ENCODE assay signal across 17 cellular contexts in genomic region chr12:47770086-47770726, GRCh38. TPM values are rescaled to one million over a fixed set of nuclear protein-coding genes. Genes with fewer than 3 reads are reported as not detected.
DNase-seq lines count a peak whose midpoint lies in the region; ATAC-seq, FAIRE-seq and TF ChIP-seq lines count a peak whose summit lies in the region.
"Had no signal": no experiment of that assay in that cellular context is flagged by ENCODE, and none has a peak within 500 bp of the region (broad histone marks: within the 10 kb centered on the region; RNA-seq: fewer than 3 reads in every experiment).

No MANE protein-coding gene starts in this region.

- no peak overlapping the region for H3K4me3 Mint-ChIP-seq in WTC11
- no peak overlapping the region for H3K4me3 Mint-ChIP-seq in activated T-helper 1 cell treated with anti-CD3 and anti-CD28 coated beads, Interleukin-12 subunit alpha, Interleukin-12 subunit beta, Interleukin-2, Interleukin-4 antibody, amounts not matched to agents 30 ng/mL and 10 ng/mL and 1 ng/mL, durations not matched to agents 14 hours and 24 hours and 36 hours
- H3K4me3 Mint-ChIP-seq in activated CD4-positive, alpha-beta T cell treated with anti-CD3 and anti-CD28 coated beads for 36 hours: no peak overlapping the region

- no peak for TF ChIP-seq RAD21 in A549 (conservative IDR thresholded peaks at IDR 0.05 in 1 of 2, IDR thresholded peaks at IDR 0.05 in 1 of 2)
- no peak for TF ChIP-seq RAD21 in Ishikawa (IDR thresholded peaks at IDR 0.05; ENCODE audit: low read depth)

- H3K4me3 ChIP-seq in A549: no peak overlapping the region
- H3K4me3 ChIP-seq in keratinocyte (ENCODE audit: control insufficient read depth in 2 of 3, extremely low read depth in 1 of 3, insufficient read depth in 2 of 3, low read depth in 1 of 3, low read length in 3 of 3): no peak overlapping the region
- no peak overlapping the region for H3K4me3 ChIP-seq in mucosa of descending colon
- H3K4me3 ChIP-seq: transverse colon had no signal

- FAIRE-seq in A549 (lab: Jason Lieb, UNC) (no peak), keratinocyte (lab: Jason Lieb, UNC) (no peak)
- FAIRE-seq: D721Med had no signal

- TF ChIP-seq CTCF in A549 (IDR thresholded peaks at IDR 0.05) (no peak), WTC11 (IDR thresholded peaks at IDR 0.05) (no peak), keratinocyte (optimal IDR thresholded peaks at IDR 0.05 in 1 of 3, IDR thresholded peaks at IDR 0.05 in 1 of 3, conservative IDR thresholded peaks at IDR 0.05 in 1 of 3; ENCODE audit: extremely low read depth in 1 of 3, insufficient read depth in 2 of 3, low read length in 3 of 3) (no peak), mucosa of descending colon (IDR thresholded peaks at IDR 0.05) (no peak)

- no peak overlapping the region for H3K9ac ChIP-seq in keratinocyte (ENCODE audit: control insufficient read depth, extremely low read depth, insufficient read depth, low read length)

- CTCF ChIA-PET in A549 (lab: Yijun Ruan, JAX): interaction anchor here (1.3 to 59.0 kb wide), 8 partner anchors 9 to 118 kb away, joined by 3 to 1532 read pairs (median 62); partner anchors contain the start of genes ENDOU, RAPGEF3 and RPAP3
- CTCF ChIA-PET in WTC11 (lab: Charles Lee): interaction anchor here (0.5 to 19.3 kb wide), 6 partner anchors 8 to 68 kb away, joined by 4 to 735 read pairs (median 110); partner anchors contain the start of gene RAPGEF3
- CTCF ChIA-PET in activated CD4-positive, alpha-beta T cell treated with anti-CD3 and anti-CD28 coated beads for 36 hours (lab: Charles Lee): interaction anchor here (0.7 to 18.7 kb wide), 9 partner anchors 9 to 135 kb away, joined by 3 to 449 read pairs (median 23); partner anchors contain the start of genes ENDOU, RAPGEF3, RPAP3 and VDR

- H3K9me3 Mint-ChIP-seq in WTC11: no peaks in the 10 kb centered on the region
- H3K9me3 Mint-ChIP-seq in activated T-helper 1 cell treated with anti-CD3 and anti-CD28 coated beads, Interleukin-12 subunit alpha, Interleukin-12 subunit beta, Interleukin-2, Interleukin-4 antibody, amounts not matched to agents 30 ng/mL and 10 ng/mL and 1 ng/mL, durations not matched to agents 14 hours and 24 hours and 36 hours: no peaks in the 10 kb centered on the region
- no peaks in the 10 kb centered on the region for H3K9me3 Mint-ChIP-seq in activated CD4-positive, alpha-beta T cell treated with anti-CD3 and anti-CD28 coated beads for 36 hours (ENCODE audit: low read depth)
- H3K9me3 Mint-ChIP-seq: brain had no signal

- POLR2A ChIA-PET in A549 (lab: Yijun Ruan, JAX): interaction anchor here (2.4 kb wide), 1 partner anchor 64 kb away, joined by 7 read pairs; the partner anchor contains the start of gene RPAP3
- POLR2A ChIA-PET in WTC11 (lab: Charles Lee): no interaction called here
- POLR2A ChIA-PET in activated CD4-positive, alpha-beta T cell treated with anti-CD3 and anti-CD28 coated beads for 36 hours (lab: Charles Lee): interaction anchor here (0.7 kb wide), 1 partner anchor 9 kb away, joined by 3 read pairs; no protein-coding TSS in a partner anchor

- peaks cover 12% of the 10 kb centered on the region for H3K79me2 ChIP-seq in keratinocyte (ENCODE audit: control insufficient read depth, insufficient read depth, low read length)

- peaks cover 25% of the 10 kb centered on the region for H3K4me1 Mint-ChIP-seq in WTC11
- peaks cover 16% of the 10 kb centered on the region for H3K4me1 Mint-ChIP-seq in activated T-helper 1 cell treated with anti-CD3 and anti-CD28 coated beads, Interleukin-12 subunit alpha, Interleukin-12 subunit beta, Interleukin-2, Interleukin-4 antibody, amounts not matched to agents 30 ng/mL and 10 ng/mL and 1 ng/mL, durations not matched to agents 14 hours and 24 hours and 36 hours (ENCODE audit: low read depth)
- H3K4me1 Mint-ChIP-seq in activated CD4-positive, alpha-beta T cell treated with anti-CD3 and anti-CD28 coated beads for 36 hours: peaks cover 16% of the 10 kb centered on the region

- no peak overlapping the region for H2AFZ ChIP-seq in keratinocyte (ENCODE audit: control insufficient read depth, low read length)

- TF ChIP-seq POLR2A in A549 (IDR thresholded peaks at IDR 0.05; ENCODE audit: low read length): no peak

- H3K9me1 ChIP-seq in keratinocyte (ENCODE audit: control insufficient read depth, extremely low read depth, insufficient read depth, low read length): no peaks in the 10 kb centered on the region

- peaks cover 20% of the 10 kb centered on the region for H3K27me3 Mint-ChIP-seq in WTC11 (ENCODE audit: low read depth)
- peaks cover 7% of the 10 kb centered on the region for H3K27me3 Mint-ChIP-seq in activated T-helper 1 cell treated with anti-CD3 and anti-CD28 coated beads, Interleukin-12 subunit alpha, Interleukin-12 subunit beta, Interleukin-2, Interleukin-4 antibody, amounts not matched to agents 30 ng/mL and 10 ng/mL and 1 ng/mL, durations not matched to agents 14 hours and 24 hours and 36 hours (ENCODE audit: insufficient read depth)
- H3K27me3 Mint-ChIP-seq in activated CD4-positive, alpha-beta T cell treated with anti-CD3 and anti-CD28 coated beads for 36 hours: peaks cover 4% of the 10 kb centered on the region

- peak overlapping the region; percentile 39; the same call in 2 of the 3 replicates for H3K4me2 ChIP-seq in A549
- H3K4me2 ChIP-seq in keratinocyte (ENCODE audit: control insufficient read depth, extremely low read depth, insufficient read depth, low read depth, low read length): peak overlapping the region; percentile 29

- WGBS in A549 (ENCODE audit: missing lambda C conversion rate): 90% methylated on average over 3 of the region's 3 CpGs

- TF ChIP-seq EP300 in A549 (IDR thresholded peaks at IDR 0.05): no peak
- TF ChIP-seq EP300 in Ishikawa (IDR thresholded peaks at IDR 0.05; ENCODE audit: borderline replicate concordance): no peak

- H3K4me1 ChIP-seq in A549: peaks cover 58% of the 10 kb centered on the region
- peaks cover 62% of the 10 kb centered on the region for H3K4me1 ChIP-seq in keratinocyte (ENCODE audit: control insufficient read depth, extremely low read depth, insufficient read depth, low read length)
- H3K4me1 ChIP-seq in mucosa of descending colon (ENCODE audit: low read depth): peaks cover 4% of the 10 kb centered on the region

- H3K27me3 ChIP-seq in keratinocyte (ENCODE audit: control insufficient read depth, extremely low read depth, insufficient read depth, low read length): no peaks in the 10 kb centered on the region
- H3K27me3 ChIP-seq: transverse colon had no signal

- peaks cover 0 to 2% of the 10 kb centered on the region in 2 experiments for H3K36me3 ChIP-seq in keratinocyte (ENCODE audit: control insufficient read depth in 2 of 2, extremely low read depth in 1 of 2, insufficient read depth in 2 of 2, low read length in 2 of 2)
- no peaks in the 10 kb centered on the region for H3K36me3 ChIP-seq in mucosa of descending colon (ENCODE audit: low read depth)
- H3K36me3 ChIP-seq: transverse colon had no signal

- no peak overlapping the region for H3K27ac Mint-ChIP-seq in WTC11
- no peak overlapping the region for H3K27ac Mint-ChIP-seq in activated T-helper 1 cell treated with anti-CD3 and anti-CD28 coated beads, Interleukin-12 subunit alpha, Interleukin-12 subunit beta, Interleukin-2, Interleukin-4 antibody, amounts not matched to agents 30 ng/mL and 10 ng/mL and 1 ng/mL, durations not matched to agents 14 hours and 24 hours and 36 hours
- H3K27ac Mint-ChIP-seq in activated CD4-positive, alpha-beta T cell treated with anti-CD3 and anti-CD28 coated beads for 36 hours: no peak overlapping the region
- H3K27ac Mint-ChIP-seq: brain had no signal

- dilution Hi-C loops in keratinocyte (cut with MboI; ENCODE audit: extremely low pct_ligation_motif_present, low sequenced_read_pairs): no loop called here

- H4K20me1 ChIP-seq in keratinocyte (ENCODE audit: control insufficient read depth, extremely low read depth, insufficient read depth, low read length): no peaks in the 10 kb centered on the region

- DNase-seq in A549 (ENCODE audit: low read depth in 1 of 2, low spot score in 1 of 2) (no peak), WTC11 (ENCODE audit: low spot score) (no peak), keratinocyte (ENCODE audit: low read depth, low spot score) (no peak), mucosa of descending colon (no peak)
- DNase-seq in activated T-helper 1 cell treated with anti-CD3 and anti-CD28 coated beads, Interleukin-12 subunit alpha, Interleukin-12 subunit beta, Interleukin-2, Interleukin-4 antibody, amounts not matched to agents 30 ng/mL and 10 ng/mL and 1 ng/mL, durations not matched to agents 14 hours and 24 hours and 36 hours (ENCODE audit: low spot score): no peak
- no peak for DNase-seq in activated CD4-positive, alpha-beta T cell treated with anti-CD3 and anti-CD28 coated beads for 36 hours
- DNase-seq: activated CD4-positive, alpha-beta T cell treated with anti-CD3 and anti-CD28 coated beads, Interleukin-2, amount 50 U/mL, for 48 hours; NCI-H1930; NK-92 treated with Interleukin-12 subunit alpha and Interleukin-12 subunit beta, amount 100 ng/mL, for 24 hours; nucleus accumbens; stimulated activated CD4-positive, alpha-beta T cell treated with anti-CD3 and anti-CD28 coated beads, Interleukin-12 subunit alpha, Interleukin-12 subunit beta, amount 100 ng/mL, for 4 hours; transverse colon had no signal

- no peaks in the 10 kb centered on the region for H3K36me3 Mint-ChIP-seq in WTC11
- no peaks in the 10 kb centered on the region for H3K36me3 Mint-ChIP-seq in activated T-helper 1 cell treated with anti-CD3 and anti-CD28 coated beads, Interleukin-12 subunit alpha, Interleukin-12 subunit beta, Interleukin-2, Interleukin-4 antibody, amounts not matched to agents 30 ng/mL and 10 ng/mL and 1 ng/mL, durations not matched to agents 14 hours and 24 hours and 36 hours (ENCODE audit: low read depth)
- no peaks in the 10 kb centered on the region for H3K36me3 Mint-ChIP-seq in activated CD4-positive, alpha-beta T cell treated with anti-CD3 and anti-CD28 coated beads for 36 hours (ENCODE audit: low read depth)
- H3K36me3 Mint-ChIP-seq: brain had no signal

- no peaks in the 10 kb centered on the region for H3K9me3 ChIP-seq in A549
- no peaks in the 10 kb centered on the region for H3K9me3 ChIP-seq in keratinocyte (ENCODE audit: control insufficient read depth, low read depth, low read length)
- H3K9me3 ChIP-seq in mucosa of descending colon: no peaks in the 10 kb centered on the region
- H3K9me3 ChIP-seq: transverse colon had no signal

- peak overlapping the region; percentile 17 to 71; a peak in 4 of 6 replicates for H3K27ac ChIP-seq in A549
- no peak overlapping the region for H3K27ac ChIP-seq in keratinocyte (ENCODE audit: control insufficient read depth, insufficient read depth, low read length)
- H3K27ac ChIP-seq: transverse colon had no signal

- intact Hi-C loops in activated T-helper 1 cell treated with anti-CD3 and anti-CD28 coated beads, Interleukin-12 subunit alpha, Interleukin-12 subunit beta, Interleukin-2, Interleukin-4 antibody, amounts not matched to agents 30 ng/mL and 10 ng/mL and 1 ng/mL, durations not matched to agents 14 hours and 24 hours and 36 hours (cut with micrococcal nuclease): no loop called here
- intact Hi-C loops in mucosa of descending colon (cut with DNase I, micrococcal nuclease): loop anchor here (10.0 kb wide), 2 partner anchors 45 to 65 kb away; partner anchors contain the start of gene ENDOU (in 1 of the 2)
- intact Hi-C loops in activated CD4-positive, alpha-beta T cell treated with anti-CD3 and anti-CD28 coated beads for 36 hours (cut with DNase I, micrococcal nuclease): loop anchor here in 1 of 2 experiments (10.0 kb wide), 1 partner anchor 735 kb away; no protein-coding TSS in a partner anchor

- no peak for ATAC-seq in A549
- no peak for ATAC-seq in WTC11
- ATAC-seq in mucosa of descending colon: no peak
- ATAC-seq in HG03135 (IDR thresholded peaks at IDR 0.05; ENCODE audit: unreplicated experiment): no peak
- ATAC-seq in activated CD4-positive, alpha-beta T cell treated with anti-CD3 and anti-CD28 coated beads for 36 hours: no peak

RNA-seq across cellular contexts. Expression of gene SLC48A1, which starts 2.8 kb away (rescaled TPM):
- polyA plus RNA-seq in A549 (2011; rRNA removed) (25.1 and 27.3 TPM in 2 replicates), A549 (2017; fragmentation: RNase III; extraction: RNeasy Plus Mini Kit Qiagen cat#74134 plus additional on column Dnase treatment) (32.6 to 35.2 TPM (median 33.3 TPM) in 3 replicates), keratinocyte (7.8 to 15.3 TPM (median 8.1 TPM) in 3 replicates)
- polyA plus RNA-seq in A549 (2012; cell fraction: cytosol; rRNA removed): 27.5 and 39.0 TPM in 2 replicates
- polyA plus RNA-seq in A549 (2012; cell fraction: nucleus; rRNA removed): 43.0 and 43.8 TPM in 2 replicates
- polyA minus RNA-seq in A549 (2011; rRNA and poly(A)+ RNA removed): 37.7 and 42.9 TPM in 2 replicates
- total RNA-seq in WTC11 (2021) (13.5 to 16.8 TPM (median 13.8 TPM) in 3 replicates), mucosa of descending colon (10 to 100 TPM; 17.2 to 35.4 (median 19.1) TPM)
- 1.5 TPM for polyA plus RNA-seq in keratinocyte (2011; ENCODE audit: low read depth)
- polyA plus RNA-seq in keratinocyte (2011; cell fraction: cytosol; rRNA removed): 10.8 and 12.2 TPM in 2 replicates
- 14.4 and 18.3 TPM in 2 replicates for polyA plus RNA-seq in keratinocyte (2011; cell fraction: nucleus; rRNA removed)
- polyA plus RNA-seq in keratinocyte (2012; ENCODE audit: low replicate concordance): 11.7 and 13.6 TPM in 2 replicates
- polyA minus RNA-seq in keratinocyte: 12.8 to 29.3 TPM (median 16.5 TPM) in 3 replicates
- polyA minus RNA-seq in keratinocyte (2011; cell fraction: cytosol; rRNA and poly(A)+ RNA removed): 16.5 TPM
- polyA minus RNA-seq in keratinocyte (2011; cell fraction: nucleus; rRNA and poly(A)+ RNA removed): 5.4 and 5.8 TPM in 2 replicates
- total RNA-seq in activated T-helper 1 cell treated with anti-CD3 and anti-CD28 coated beads, Interleukin-12 subunit alpha, Interleukin-12 subunit beta, Interleukin-2, Interleukin-4 antibody, amounts not matched to agents 30 ng/mL and 10 ng/mL and 1 ng/mL, durations not matched to agents 14 hours and 24 hours and 36 hours: 12.7 TPM in 2 replicates
- 1 to 10 TPM; 5.9 to 8.5 TPM for total RNA-seq in activated CD4-positive, alpha-beta T cell treated with anti-CD3 and anti-CD28 coated beads for 36 hours

RNA-seq across cellular contexts. Expression of gene RAPGEF3, which starts 11.5 kb away (rescaled TPM):
- polyA plus RNA-seq in A549 (2011; rRNA removed) (0.70 and 0.75 TPM in 2 replicates), A549 (2017; fragmentation: RNase III; extraction: RNeasy Plus Mini Kit Qiagen cat#74134 plus additional on column Dnase treatment) (0.69 to 0.89 TPM (median 0.88 TPM) in 3 replicates), keratinocyte (4.1 to 5.7 TPM (median 5.1 TPM) in 3 replicates)
- polyA plus RNA-seq in A549 (2012; cell fraction: cytosol; rRNA removed): 0.69 and 0.70 TPM in 2 replicates
- 2.3 and 2.9 TPM in 2 replicates for polyA plus RNA-seq in A549 (2012; cell fraction: nucleus; rRNA removed)
- 1.8 and 2.2 TPM in 2 replicates for polyA minus RNA-seq in A549 (2011; rRNA and poly(A)+ RNA removed)
- total RNA-seq in WTC11 (2021) (9.0 to 13.3 TPM (median 9.7 TPM) in 3 replicates), mucosa of descending colon (10 to 100 TPM in 2 of 3 donors, 1 to 10 TPM in 1; 9.5 to 15.6 (median 11.4) TPM)
- polyA plus RNA-seq in keratinocyte (2011; ENCODE audit: low read depth): 2.2 TPM
- 1.8 and 2.7 TPM in 2 replicates for polyA plus RNA-seq in keratinocyte (2011; cell fraction: cytosol; rRNA removed)
- 13.1 and 17.2 TPM in 2 replicates for polyA plus RNA-seq in keratinocyte (2011; cell fraction: nucleus; rRNA removed)
- polyA plus RNA-seq in keratinocyte (2012; ENCODE audit: low replicate concordance): 1.9 and 6.5 TPM in 2 replicates
- polyA minus RNA-seq in keratinocyte: 5.5 to 25.3 TPM (median 5.9 TPM) in 3 replicates
- polyA minus RNA-seq in keratinocyte (2011; cell fraction: cytosol; rRNA and poly(A)+ RNA removed): 8.1 TPM
- polyA minus RNA-seq in keratinocyte (2011; cell fraction: nucleus; rRNA and poly(A)+ RNA removed): 5.7 and 7.1 TPM in 2 replicates
- 4.7 and 6.5 TPM in 2 replicates for total RNA-seq in activated T-helper 1 cell treated with anti-CD3 and anti-CD28 coated beads, Interleukin-12 subunit alpha, Interleukin-12 subunit beta, Interleukin-2, Interleukin-4 antibody, amounts not matched to agents 30 ng/mL and 10 ng/mL and 1 ng/mL, durations not matched to agents 14 hours and 24 hours and 36 hours
- under 1 TPM; 0.43 to 0.83 TPM for total RNA-seq in activated CD4-positive, alpha-beta T cell treated with anti-CD3 and anti-CD28 coated beads for 36 hours

RNA-seq across cellular contexts. Expression of gene ENDOU, which starts 44.9 kb away (rescaled TPM):
- polyA plus RNA-seq in A549 (2011; rRNA removed) (not detected in 2 replicates), A549 (2017; fragmentation: RNase III; extraction: RNeasy Plus Mini Kit Qiagen cat#74134 plus additional on column Dnase treatment) (not detected in 3 replicates), keratinocyte (0.28 to 0.35 TPM (median 0.33 TPM) in 3 replicates)
- not detected in 2 replicates for polyA plus RNA-seq in A549 (2012; cell fraction: cytosol; rRNA removed)
- polyA plus RNA-seq in A549 (2012; cell fraction: nucleus; rRNA removed): 0.04 TPM in 1 of 2 replicates, not detected in the other
- polyA minus RNA-seq in A549 (2011; rRNA and poly(A)+ RNA removed): not detected in 2 replicates
- total RNA-seq in WTC11 (2021) (not detected in 3 replicates), mucosa of descending colon (under 1 TPM in 2 of 3 donors, not detected in 1; 0.19 to 0.31 TPM)
- not detected for polyA plus RNA-seq in keratinocyte (2011; ENCODE audit: low read depth)
- polyA plus RNA-seq in keratinocyte (2011; cell fraction: cytosol; rRNA removed): 0.04 TPM in 2 replicates
- polyA plus RNA-seq in keratinocyte (2011; cell fraction: nucleus; rRNA removed): 0.83 and 0.99 TPM in 2 replicates
- 0.13 and 0.24 TPM in 2 replicates for polyA plus RNA-seq in keratinocyte (2012; ENCODE audit: low replicate concordance)
- polyA minus RNA-seq in keratinocyte: 0.23 to 0.61 TPM in 2 of 3 replicates, not detected in the other
- not detected for polyA minus RNA-seq in keratinocyte (2011; cell fraction: cytosol; rRNA and poly(A)+ RNA removed)
- polyA minus RNA-seq in keratinocyte (2011; cell fraction: nucleus; rRNA and poly(A)+ RNA removed): 0.47 and 1.1 TPM in 2 replicates
- not detected in 2 replicates for total RNA-seq in activated T-helper 1 cell treated with anti-CD3 and anti-CD28 coated beads, Interleukin-12 subunit alpha, Interleukin-12 subunit beta, Interleukin-2, Interleukin-4 antibody, amounts not matched to agents 30 ng/mL and 10 ng/mL and 1 ng/mL, durations not matched to agents 14 hours and 24 hours and 36 hours
- total RNA-seq in activated CD4-positive, alpha-beta T cell treated with anti-CD3 and anti-CD28 coated beads for 36 hours: not detected
- total RNA-seq: T-helper 2 cell treated with Interferon-gamma antibody and Interleukin-4, amounts not matched to agents 100 ng/mL and 5 ng/mL, for 36 hours had no signal

RNA-seq across cellular contexts. Expression of gene HDAC7, which starts 49.5 kb away (rescaled TPM):
- polyA plus RNA-seq in A549 (2011; rRNA removed): 17.2 and 20.8 TPM in 2 replicates
- 42.9 and 56.8 TPM in 2 replicates for polyA plus RNA-seq in A549 (2012; cell fraction: cytosol; rRNA removed)
- polyA plus RNA-seq in A549 (2012; cell fraction: nucleus; rRNA removed): 170 and 171 TPM in 2 replicates
- 34.1 to 38.9 TPM (median 36.0 TPM) in 3 replicates for polyA plus RNA-seq in A549 (2017; fragmentation: RNase III; extraction: RNeasy Plus Mini Kit Qiagen cat#74134 plus additional on column Dnase treatment)
- 20.2 and 26.1 TPM in 2 replicates for polyA minus RNA-seq in A549 (2011; rRNA and poly(A)+ RNA removed)
- total RNA-seq in WTC11 (2021): 89.9 to 111 TPM (median 94.7 TPM) in 3 replicates
- polyA plus RNA-seq in keratinocyte: 15.8 to 32.4 TPM (median 17.0 TPM) in 3 replicates
- polyA plus RNA-seq in keratinocyte (2011; ENCODE audit: low read depth): 27.9 TPM
- polyA plus RNA-seq in keratinocyte (2011; cell fraction: cytosol; rRNA removed): 13.0 and 21.8 TPM in 2 replicates
- polyA plus RNA-seq in keratinocyte (2011; cell fraction: nucleus; rRNA removed): 67.6 and 79.0 TPM in 2 replicates
- 24.3 and 37.1 TPM in 2 replicates for polyA plus RNA-seq in keratinocyte (2012; ENCODE audit: low replicate concordance)
- 13.7 to 55.7 TPM (median 18.8 TPM) in 3 replicates for polyA minus RNA-seq in keratinocyte
- 32.6 TPM for polyA minus RNA-seq in keratinocyte (2011; cell fraction: cytosol; rRNA and poly(A)+ RNA removed)
- 23.3 and 24.6 TPM in 2 replicates for polyA minus RNA-seq in keratinocyte (2011; cell fraction: nucleus; rRNA and poly(A)+ RNA removed)
- 453 and 466 TPM in 2 replicates for total RNA-seq in activated T-helper 1 cell treated with anti-CD3 and anti-CD28 coated beads, Interleukin-12 subunit alpha, Interleukin-12 subunit beta, Interleukin-2, Interleukin-4 antibody, amounts not matched to agents 30 ng/mL and 10 ng/mL and 1 ng/mL, durations not matched to agents 14 hours and 24 hours and 36 hours
- total RNA-seq in mucosa of descending colon: 10 to 100 TPM; 19.5 to 67.4 (median 33.2) TPM
- 100 to 1,000 TPM; 331 to 385 TPM for total RNA-seq in activated CD4-positive, alpha-beta T cell treated with anti-CD3 and anti-CD28 coated beads for 36 hours
